In the genomic region with DNA sequence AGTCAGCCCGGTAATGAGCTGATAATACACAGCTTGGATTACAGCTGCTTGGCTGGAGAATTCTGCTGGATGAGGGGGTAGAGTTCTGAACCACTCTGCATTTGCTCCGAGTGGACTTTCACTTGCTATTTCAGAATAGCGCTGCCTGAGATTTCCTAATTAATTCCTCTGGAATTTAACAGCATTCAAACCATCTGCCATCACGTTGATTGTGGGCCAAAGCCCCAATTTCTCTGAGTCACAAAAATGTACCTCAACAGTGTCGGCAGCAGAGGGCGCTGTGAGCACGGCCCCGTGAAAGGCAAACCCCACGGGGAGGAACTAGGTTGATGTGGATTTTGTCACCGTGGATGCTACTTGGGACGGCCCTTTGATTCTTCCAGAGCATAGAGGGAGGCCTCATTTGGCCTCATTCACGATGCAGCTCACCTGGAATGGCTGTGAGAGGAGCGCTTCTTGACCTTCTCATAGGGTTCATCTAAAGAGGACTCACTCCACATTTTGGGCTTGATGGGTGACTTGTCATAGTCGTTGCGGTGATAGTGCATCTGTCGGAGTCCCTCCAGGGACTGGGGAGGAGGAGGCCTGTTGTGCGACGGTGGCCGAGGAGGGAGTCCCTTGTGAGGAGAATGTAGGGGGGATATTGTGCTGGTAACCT, we compare ENCODE assay signal across 8 cellular contexts.
A peak's percentile ranks its signal among the peaks of the same experiment; 100 is the strongest.
DNase-seq lines count a peak whose midpoint lies in the region; ATAC-seq and TF ChIP-seq lines count a peak whose summit lies in the region.

No MANE protein-coding gene starts in this region.

- H3K9me3 ChIP-seq in left ventricle myocardium inferior (replicated peaks), result no peaks in the 10 kb centered on the region
- H3K9me3 ChIP-seq in uterus, result no peaks in the 10 kb centered on the region

- peak overlapping the region; percentile 32 for H3K27ac Mint-ChIP-seq in T-helper 1 cell treated with Interleukin-12 subunit alpha and Interleukin-12 subunit beta and Interleukin-4 antibody, amounts not matched to agents 30 μg/mL and 1 μg/mL, for 36 hours

- no peak for ATAC-seq in GM21423 (IDR thresholded peaks at IDR 0.05; ENCODE audit: unreplicated experiment)

- peaks cover 49% of the 10 kb centered on the region for H3K4me1 ChIP-seq in left ventricle myocardium inferior
- no peaks in the 10 kb centered on the region for H3K4me1 ChIP-seq in uterus

- DNase-seq in EH (ENCODE audit: low read depth), result peak; percentile 75
- peak in 47 of 76 experiments; percentile 1 to 49 (median 21) for DNase-seq in HUDEP-2 (lab: John Stamatoyannopoulos, UW; ENCODE audit: unreplicated experiment in 76 of 76)
- peak; percentile 78 for DNase-seq in left ventricle myocardium inferior
- peak; percentile 78 for DNase-seq in retina
- DNase-seq in uterus, result peak; percentile 65 to 76

- no peaks in the 10 kb centered on the region for H3K36me3 Mint-ChIP-seq in T-helper 1 cell treated with Interleukin-12 subunit alpha and Interleukin-12 subunit beta and Interleukin-4 antibody, amounts not matched to agents 30 μg/mL and 1 μg/mL, for 36 hours (ENCODE audit: low read depth)

- TF ChIP-seq CTCF in left ventricle myocardium inferior (IDR thresholded peaks at IDR 0.05; ENCODE audit: borderline replicate concordance), result peak; percentile 97
- TF ChIP-seq CTCF in uterus (IDR thresholded peaks at IDR 0.05), result peak; percentile 76 to 83 (median 80)

- H3K27me3 ChIP-seq in left ventricle myocardium inferior (ENCODE audit: low read depth) (no peaks in the 10 kb centered on the region), uterus (no peaks in the 10 kb centered on the region)

- H3K4me3 ChIP-seq in left ventricle myocardium inferior (no peak overlapping the region), uterus (no peak overlapping the region)

- H3K27me3 Mint-ChIP-seq in T-helper 1 cell treated with Interleukin-12 subunit alpha and Interleukin-12 subunit beta and Interleukin-4 antibody, amounts not matched to agents 30 μg/mL and 1 μg/mL, for 36 hours (ENCODE audit: low read depth), result no peaks in the 10 kb centered on the region

- H3K4me1 Mint-ChIP-seq in T-helper 1 cell treated with Interleukin-12 subunit alpha and Interleukin-12 subunit beta and Interleukin-4 antibody, amounts not matched to agents 30 μg/mL and 1 μg/mL, for 36 hours (ENCODE audit: low read depth), result peaks cover 9% of the 10 kb centered on the region

- no peaks in the 10 kb centered on the region for H3K9me3 Mint-ChIP-seq in T-helper 1 cell treated with Interleukin-12 subunit alpha and Interleukin-12 subunit beta and Interleukin-4 antibody, amounts not matched to agents 30 μg/mL and 1 μg/mL, for 36 hours

- H3K4me3 Mint-ChIP-seq in T-helper 1 cell treated with Interleukin-12 subunit alpha and Interleukin-12 subunit beta and Interleukin-4 antibody, amounts not matched to agents 30 μg/mL and 1 μg/mL, for 36 hours, result no peak overlapping the region

- TF ChIP-seq POLR2A in uterus (IDR thresholded peaks at IDR 0.05), result no peak

- intact Hi-C loops in left ventricle myocardium inferior (cut with micrococcal nuclease) (loop anchor here (2.0 kb wide), 1 partner anchor 119 kb away; no protein-coding TSS in a partner anchor), uterus (cut with DNase I; ENCODE audit: low total_unique reads) (loop anchor here (5.0 kb wide), 1 partner anchor 117 kb away; no protein-coding TSS in a partner anchor)

- peaks cover 81% of the 10 kb centered on the region for H3K36me3 ChIP-seq in left ventricle myocardium inferior
- H3K36me3 ChIP-seq in uterus, result no peaks in the 10 kb centered on the region

- H3K27ac ChIP-seq in angular gyrus (ENCODE audit: low read depth, low read length) (peak overlapping the region; percentile 72), left ventricle myocardium inferior (replicated peaks) (peak overlapping the region; percentile 79), uterus (peak overlapping the region; percentile 5 to 14)

Comparison
In these comparisons a context has a peak if more than half of its experiments do, and no peak if none do; other contexts are left out.
1. DNase-seq: peak in every context shown above with its lines; median percentile 78 in left ventricle myocardium inferior; 78 in retina; 75 in EH; 70 in uterus; 21 in HUDEP-2.
2. H3K27ac ChIP-seq: peak in every context shown above with its lines; median percentile 79 in left ventricle myocardium inferior; 72 in angular gyrus; 10 in uterus.